Comparison of ENCODE assay signal across 18 cellular contexts in genomic region chr5:88388476-88389170, GRCh38.
DNase-seq lines count a peak whose midpoint lies in the region; ATAC-seq and TF ChIP-seq lines count a peak whose summit lies in the region.
"Had no signal": no experiment of that assay in that cellular context is flagged by ENCODE, and none has a peak within 500 bp of the region (broad histone marks: within the 10 kb centered on the region; RNA-seq: fewer than 3 reads in every experiment).

No MANE protein-coding gene starts in this region.

- peak overlapping the region; percentile 55 for H3K9ac ChIP-seq in HUES48 (ENCODE audit: low read depth, low read length)

- H3K9me3 ChIP-seq in HUES48 (ENCODE audit: control insufficient read depth, insufficient read depth, low read length) = no peaks in the 10 kb centered on the region
- no peaks in the 10 kb centered on the region for H3K9me3 ChIP-seq in neuron (ENCODE audit: low read length)
- H3K9me3 ChIP-seq: body of pancreas, gastroesophageal sphincter, spleen had no signal

- H3K4me3 ChIP-seq in HUES48 (ENCODE audit: low read depth, low read length) = peak overlapping the region; percentile 18; the same call in 1 of the 2 replicates
- H3K4me3 ChIP-seq in neuron (ENCODE audit: low read length) = no peak overlapping the region
- no peak overlapping the region for H3K4me3 ChIP-seq in brain microvascular endothelial cell (ENCODE audit: low read depth, low read length)
- H3K4me3 ChIP-seq: body of pancreas, gastroesophageal sphincter, spleen had no signal

- in situ Hi-C loops in brain microvascular endothelial cell (cut with HindIII; ENCODE audit: low pct_ligation_motif_present, low sequenced_read_pairs) = no loop called here

- peaks cover 66% of the 10 kb centered on the region for H3K4me1 ChIP-seq in HUES48 (ENCODE audit: control insufficient read depth, insufficient read depth, low read length)
- H3K4me1 ChIP-seq in neuron (ENCODE audit: insufficient read depth, low read length) = peaks cover 52% of the 10 kb centered on the region
- H3K4me1 ChIP-seq: body of pancreas, gastroesophageal sphincter, spleen had no signal

- peak overlapping the region; percentile 13 for H2AFZ ChIP-seq in neuron (ENCODE audit: low read depth, low read length)

- peak overlapping the region; percentile 76 for H3K27ac ChIP-seq in HUES48 (ENCODE audit: low read depth, low read length)
- peak overlapping the region; percentile 77 for H3K27ac ChIP-seq in angular gyrus (ENCODE audit: low read depth, low read length)
- H3K27ac ChIP-seq in brain microvascular endothelial cell = no peak overlapping the region
- H3K27ac ChIP-seq: body of pancreas, gastroesophageal sphincter, RWPE1, spleen had no signal

- TF ChIP-seq CTCF in brain microvascular endothelial cell (IDR thresholded peaks at IDR 0.05; ENCODE audit: low read depth, low read length, missing control alignments) = no peak

- H3K27me3 ChIP-seq in HUES48 (ENCODE audit: control insufficient read depth, insufficient read depth, low read length) = no peaks in the 10 kb centered on the region
- no peaks in the 10 kb centered on the region for H3K27me3 ChIP-seq in neuron (ENCODE audit: insufficient read depth, low read length)
- H3K27me3 ChIP-seq in brain microvascular endothelial cell (replicated peaks) = no peaks in the 10 kb centered on the region
- H3K27me3 ChIP-seq: body of pancreas, gastroesophageal sphincter had no signal

- DNase-seq in iPS DF 4.7 (ENCODE audit: extremely low read depth, low spot score) (peak; percentile 78), brain microvascular endothelial cell (no peak), activated T-cell treated with anti-CD3 and anti-CD28 coated beads for 4 hours (no peak), SW480 (ENCODE audit: low spot score) (no peak)
- DNase-seq: activated CD4-positive, alpha-beta T cell treated with anti-CD3 and anti-CD28 coated beads, Interleukin-2, amount 50 U/mL, for 1 hour; activated naive CD4-positive, alpha-beta T cell treated with anti-CD3 and anti-CD28 coated beads, Interleukin-2, amount 50 U/mL, for 16 hours; body of pancreas; naive thymus-derived CD4-positive, alpha-beta T cell; NCI-H1417 treated with DMSO at 0.1 percent for 48 hours; NCI-H226; spleen; stimulated activated CD8-positive, alpha-beta memory T cell treated with anti-CD3 and anti-CD28 coated beads, Interleukin-4, amount 100 ng/mL, for 48 hours had no signal

- H3K36me3 ChIP-seq in HUES48 (ENCODE audit: control insufficient read depth, insufficient read depth, low read length) (no peaks in the 10 kb centered on the region), neuron (ENCODE audit: insufficient read depth, low read length) (no peaks in the 10 kb centered on the region), brain microvascular endothelial cell (replicated peaks) (no peaks in the 10 kb centered on the region)
- H3K36me3 ChIP-seq: gastroesophageal sphincter, spleen had no signal

- ATAC-seq in GM21390 (IDR thresholded peaks at IDR 0.05; ENCODE audit: unreplicated experiment) = no peak
- ATAC-seq: body of pancreas; gastroesophageal sphincter; naive thymus-derived CD4-positive, alpha-beta T cell had no signal
